Comparison of ENCODE assay signal across 8 cellular contexts in genomic region chr17:81514735-81515529, GRCh38. TPM values are rescaled to one million over a fixed set of nuclear protein-coding genes. Genes with fewer than 3 reads are reported as not detected.
A peak's percentile ranks its signal among the peaks of the same experiment; 100 is the strongest.
DNase-seq lines count a peak whose midpoint lies in the region; ATAC-seq, FAIRE-seq and TF ChIP-seq lines count a peak whose summit lies in the region.

No MANE protein-coding gene starts in this region.

- 0 to 1% (median 1%) methylated on average over 26 to 82 of the region's 82 CpGs for WGBS in small intestine, 3 donors

- H3K4me3 ChIP-seq in bronchial epithelial cell (ENCODE audit: low read depth, low read length) (peak overlapping the region; percentile 98), small intestine (ENCODE audit: low read depth in 1 of 2, low read length in 2 of 2) (peak overlapping the region; percentile 80 to 84)

- no peaks in the 10 kb centered on the region for H3K9me3 ChIP-seq in small intestine (ENCODE audit: control insufficient read depth, low read depth)

- peaks cover 0 to 9% of the 10 kb centered on the region in 2 donors for H3K4me1 ChIP-seq in small intestine (ENCODE audit: control insufficient read depth in 2 of 2, insufficient read depth in 1 of 2, low read depth in 1 of 2, low read length in 1 of 2)

- peak; percentile 23 for ATAC-seq in GM19463 (IDR thresholded peaks at IDR 0.05; ENCODE audit: unreplicated experiment)

- no peak for TF ChIP-seq CTCF in C4-2B (conservative IDR thresholded peaks at IDR 0.05)
- no peak for TF ChIP-seq CTCF in VCaP (conservative IDR thresholded peaks at IDR 0.05)
- TF ChIP-seq CTCF in bronchial epithelial cell (IDR thresholded peaks at IDR 0.05; ENCODE audit: insufficient read depth, low read length, severe bottlenecking): no peak

- H3K36me3 ChIP-seq in bronchial epithelial cell (ENCODE audit: control insufficient read depth, insufficient read depth, low read length) (peaks cover 22% of the 10 kb centered on the region), small intestine (ENCODE audit: control insufficient read depth in 2 of 2, insufficient read depth in 2 of 2, low read length in 2 of 2) (peaks cover 10 to 15% of the 10 kb centered on the region in 2 donors)

- no peak for FAIRE-seq in bronchial epithelial cell (lab: Jason Lieb, UNC)
- no peak for FAIRE-seq in small intestine (lab: Jason Lieb, UNC)

- peak; percentile 18 for DNase-seq in NCI-H128 (lab: John Stamatoyannopoulos, UW; ENCODE audit: unreplicated experiment)
- DNase-seq in bronchial epithelial cell (ENCODE audit: low read depth): peak; percentile 59
- peak; percentile 72 for DNase-seq in iPS-NIHi7 (ENCODE audit: extremely low spot score)
- DNase-seq in small intestine: peak; percentile 86
- DNase-seq in NCI-H446 treated with DMSO at 0.1 percent for 48 hours (lab: John Stamatoyannopoulos, UW): no peak

- H3K27ac ChIP-seq in C4-2B (peak overlapping the region; percentile 54), VCaP (peak overlapping the region; percentile 100), small intestine (ENCODE audit: low read depth in 1 of 2, low read length in 1 of 2) (peak overlapping the region; percentile 100)

- H3K27me3 ChIP-seq in bronchial epithelial cell (ENCODE audit: control insufficient read depth, insufficient read depth, low read length): no peaks in the 10 kb centered on the region
- H3K27me3 ChIP-seq in small intestine (ENCODE audit: control insufficient read depth in 2 of 2, insufficient read depth in 2 of 2, low read length in 2 of 2): no peaks in the 10 kb centered on the region

RNA-seq across cellular contexts. Expression of gene ACTG1, which starts 2.3 kb away (rescaled TPM):
- 2,981 and 3,623 TPM in 2 replicates for total RNA-seq in bronchial epithelial cell
- polyA plus RNA-seq in small intestine: 1,000 to 10,000 TPM; 1,318 to 3,459 (median 1,629) TPM

RNA-seq across cellular contexts. Expression of gene FSCN2, which starts 13.2 kb away (rescaled TPM):
- 1.2 and 1.3 TPM in 2 replicates for total RNA-seq in bronchial epithelial cell
- 1 to 10 TPM in 1 of 3 donors, not detected in 2; 1.3 TPM for polyA plus RNA-seq in small intestine

RNA-seq across cellular contexts. Expression of gene FAAP100, which starts 37.2 kb away (rescaled TPM):
- total RNA-seq in bronchial epithelial cell: 10.5 and 12.8 TPM in 2 replicates
- polyA plus RNA-seq in small intestine: 10 to 100 TPM; 24.5 to 30.2 (median 29.2) TPM
